ENCODE assay signal across 8 cellular contexts in the genomic region with DNA sequence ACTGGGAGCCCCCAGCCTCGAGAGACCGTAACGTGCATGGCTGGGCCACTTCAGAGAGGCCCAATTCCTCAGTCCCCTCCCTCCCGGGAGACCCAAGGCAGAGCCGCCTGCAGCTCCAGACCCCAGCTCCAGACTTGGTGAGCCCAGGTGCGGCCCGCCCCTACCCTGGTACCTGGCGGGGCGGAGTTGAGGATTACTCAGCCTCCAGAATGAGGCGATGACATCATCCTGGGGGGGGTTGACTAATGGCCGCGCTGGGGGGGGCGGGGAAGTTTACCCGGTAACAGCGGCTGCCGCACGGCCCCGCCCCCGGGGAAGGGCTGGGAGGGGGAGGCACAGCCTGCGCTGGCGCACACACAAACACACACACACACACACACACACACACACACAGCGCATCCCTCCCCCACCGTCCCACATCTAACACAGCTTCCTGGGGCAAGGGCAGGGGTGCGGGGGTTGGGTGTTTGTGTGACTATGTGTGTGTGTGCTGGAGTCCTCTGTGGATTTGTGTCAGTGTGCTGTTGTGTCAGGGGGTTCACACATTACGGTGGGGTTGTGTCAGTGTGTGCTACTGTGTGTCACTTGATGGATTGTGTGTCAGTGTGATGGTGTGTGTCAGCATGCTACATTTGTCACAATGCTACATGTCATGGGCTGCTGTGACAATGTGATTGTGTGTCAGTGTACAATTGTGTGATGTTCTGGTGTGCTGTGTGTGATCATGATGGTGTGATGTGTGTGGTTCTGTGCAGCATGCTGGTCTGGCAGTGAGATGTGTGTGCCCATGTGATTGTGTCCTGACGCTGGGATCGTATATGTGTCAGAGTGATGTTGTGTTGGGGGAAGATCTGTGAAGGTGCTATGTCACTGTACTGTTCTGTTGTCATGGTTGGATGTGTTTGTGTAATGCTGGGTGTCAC. TPM values are rescaled to one million over a fixed set of nuclear protein-coding genes. Genes with fewer than 3 reads are reported as not detected.
DNase-seq lines count a peak whose midpoint lies in the region; ATAC-seq, FAIRE-seq and TF ChIP-seq lines count a peak whose summit lies in the region.

No MANE protein-coding gene starts in this region.

- no peak; a peak in 1 of 4 replicates for TF ChIP-seq RAD21 in K562 (CRISPR knock-in tag; conservative IDR thresholded peaks at IDR 0.05 in 1 of 2, IDR thresholded peaks at IDR 0.05 in 1 of 2)

- peak; percentile 60 for ATAC-seq in K562
- no peak for ATAC-seq in HG03521 (IDR thresholded peaks at IDR 0.05; ENCODE audit: unreplicated experiment)
- no peak for ATAC-seq in GM21528 (IDR thresholded peaks at IDR 0.05; ENCODE audit: low FRiP score, unreplicated experiment)

- in situ Hi-C loops in K562 (cut with MboI) = loop anchor here (10.0 kb wide), 1 partner anchor 386 kb away; a partner anchor contains a TSS

- WGBS in K562 (ENCODE audit: insufficient coverage, low coverage, missing lambda C conversion rate) = 20% methylated on average over 14 of the region's 27 CpGs

- intact Hi-C loops in K562 (cut with micrococcal nuclease) = loop anchor here (5.0 to 10.0 kb wide), 3 partner anchors 89 to 376 kb away; a partner anchor contains a TSS
- intact Hi-C loops in kidney (cut with DNase I) = no loop called here

- no peaks in the 10 kb centered on the region; the same call in 2 of the 3 replicates for H3K79me2 ChIP-seq in K562 (ENCODE audit: control insufficient read depth, insufficient read depth, low read length)

- TF ChIP-seq CTCF in VCaP (conservative IDR thresholded peaks at IDR 0.05) (no peak), K562 (IDR thresholded peaks at IDR 0.05 in 2 of 3, conservative IDR thresholded peaks at IDR 0.05 in 1 of 3; ENCODE audit: insufficient read depth in 2 of 3, low read depth in 1 of 3, low read length in 3 of 3) (no peak), kidney (IDR thresholded peaks at IDR 0.05; ENCODE audit: borderline replicate concordance, extremely low read depth, insufficient read depth) (no peak)

- H3K27ac ChIP-seq in VCaP (peak overlapping the region; percentile 21; the same call in 1 of the 2 replicates), K562 (ENCODE audit: extremely low read depth, low read depth, low read length) (peak overlapping the region; percentile 74), kidney (ENCODE audit: low read depth in 2 of 2, low read length in 2 of 2) (no peak overlapping the region)

- peak overlapping the region; percentile 73 for H3K4me2 ChIP-seq in K562 (ENCODE audit: insufficient read depth, low read length)

- BruUV-seq in K562 (replicated peaks; lab: Mats Ljungman, UMichigan) = no TSS peak

- no peak for TF ChIP-seq EP300 in K562 (IDR thresholded peaks at IDR 0.05; ENCODE audit: low read length)

- H4K20me1 ChIP-seq in K562 (replicated peaks; ENCODE audit: control insufficient read depth, insufficient read depth, low read length) = no peaks in the 10 kb centered on the region

- no peak for TF ChIP-seq POLR2A in K562 (conservative IDR thresholded peaks at IDR 0.05)

- no peaks in the 10 kb centered on the region for H3K27me3 ChIP-seq in K562 (ENCODE audit: control insufficient read depth in 2 of 2, insufficient read depth in 2 of 2, low read length in 2 of 2)

- FAIRE-seq in K562 (lab: Jason Lieb, UNC) (peak; percentile 60), kidney (lab: Jason Lieb, UNC) (no peak)

- DNase-seq in DMS79 (lab: John Stamatoyannopoulos, UW) (peak; percentile 73), NCI-H1105 (lab: John Stamatoyannopoulos, UW) (peak; percentile 91), K562 (ENCODE audit: extremely low read depth in 1 of 4, low spot score in 3 of 4) (peak; percentile 91 to 95 (median 93)), kidney (peak; percentile 92)
- DNase-seq in stimulated activated CD4-positive, alpha-beta T cell treated with anti-CD3 and anti-CD28 coated beads, Interleukin-4, amount 100 ng/mL, for 48 hours (ENCODE audit: low read depth in 2 of 2) = peak; percentile 81 to 82

- no peak overlapping the region for H3K4me3 ChIP-seq in K562
- H3K4me3 ChIP-seq in kidney (ENCODE audit: low read length in 2 of 2) = no peak overlapping the region

- no peaks in the 10 kb centered on the region for H3K9me1 ChIP-seq in K562 (ENCODE audit: control insufficient read depth, insufficient read depth, low read length)

- POLR2A ChIA-PET in K562 (lab: Yijun Ruan, JAX) = interaction anchor here (2.0 kb wide), 1 partner anchor 15 kb away, joined by 8 read pairs; no protein-coding TSS in a partner anchor

- CTCF ChIA-PET in K562 (lab: Yijun Ruan, JAX; ENCODE audit: low intra/inter-chr PET ratio) = no interaction called here

- H2AFZ ChIP-seq in K562 (ENCODE audit: low read depth, low read length) = peak overlapping the region; percentile 52

- peaks cover 28 to 51% of the 10 kb centered on the region in 2 experiments; a peak in 4 of 5 replicates for H3K4me1 ChIP-seq in K562 (replicated peaks in 1 of 2; ENCODE audit: control insufficient read depth in 2 of 2, insufficient read depth in 2 of 2, low read length in 2 of 2)
- H3K4me1 ChIP-seq in kidney (ENCODE audit: control insufficient read depth in 1 of 2, insufficient read depth in 1 of 2, low read depth in 1 of 2, low read length in 2 of 2) = peaks cover 7 to 15% of the 10 kb centered on the region in 2 donors

- peak overlapping the region; percentile 65 to 85 for H3K9ac ChIP-seq in K562 (ENCODE audit: insufficient read depth in 1 of 2, low read depth in 2 of 2, low read length in 2 of 2)
- no peak overlapping the region for H3K9ac ChIP-seq in kidney (ENCODE audit: low read length in 2 of 2)

- H3K9me3 ChIP-seq in K562 (replicated peaks; ENCODE audit: control insufficient read depth, insufficient read depth, low read depth, low read length) = no peaks in the 10 kb centered on the region; the same call in 1 of the 2 replicates
- H3K9me3 ChIP-seq in kidney (ENCODE audit: control insufficient read depth in 1 of 2, low read length in 2 of 2) = no peaks in the 10 kb centered on the region

- H3K36me3 ChIP-seq in K562 (ENCODE audit: control insufficient read depth, insufficient read depth, low read length) = no peaks in the 10 kb centered on the region
- no peaks in the 10 kb centered on the region for H3K36me3 ChIP-seq in kidney (ENCODE audit: control insufficient read depth in 1 of 2, insufficient read depth in 2 of 2, low read length in 2 of 2)

RNA-seq across cellular contexts. Expression of a gene that starts 10.3 kb away (rescaled TPM):
- 13.0 and 34.2 TPM in 2 replicates for total RNA-seq in K562 (2011; cell fraction: chromatin; rRNA removed; ENCODE audit: low replicate concordance)
- 21.8 and 26.8 TPM in 2 replicates for total RNA-seq in K562 (2011; cell fraction: nucleolus; rRNA removed)
- 20.2 and 20.6 TPM in 2 replicates for total RNA-seq in K562 (2011; cell fraction: nucleoplasm; rRNA removed)
- total RNA-seq in K562 (2014; rRNA removed) (25.2 and 26.9 TPM in 2 replicates), K562 (2014; rRNA removed; fragmentation: Illumina TruSeq; extraction: Trizol) (3.5 and 4.1 TPM in 2 replicates), K562 (2015; rRNA removed; fragmentation: Illumina TruSeq; extraction: Trizol) (5.3 and 5.4 TPM in 2 replicates), K562 (2021) (20.3 and 30.7 TPM in 2 replicates), kidney (14.2 TPM)
- polyA plus RNA-seq in K562 (2011; rRNA removed) (4.8 and 4.9 TPM in 2 replicates), K562 (2014; fragmentation: Illumina TruSeq; extraction: Trizol) (2.0 and 11.7 TPM in 2 replicates), K562 (2014; fragmentation: Nextera tagmentation; extraction: Ambion mirVana) (under 1 TPM; 0.15 to 0.32 TPM), K562 (2014; rRNA removed) (21.6 and 22.5 TPM in 2 replicates), kidney (ENCODE audit: insufficient read depth, low read depth, low replicate concordance) (3.2 TPM)
- 5.7 and 20.0 TPM in 2 replicates for polyA plus RNA-seq in K562 (2011; cell fraction: cytosol; rRNA removed)
- polyA plus RNA-seq in K562 (2011; cell fraction: nucleus; rRNA removed) = 8.9 and 16.4 TPM in 2 replicates
- polyA plus RNA-seq in K562 (2012) = 8.9 and 29.3 TPM in 2 replicates
- polyA minus RNA-seq in K562 (2011; rRNA and poly(A)+ RNA removed) = 1.6 and 2.1 TPM in 2 replicates
- polyA minus RNA-seq in K562 (2011; cell fraction: cytosol; rRNA and poly(A)+ RNA removed) = 6.3 and 11.0 TPM in 2 replicates
- 4.8 and 6.2 TPM in 2 replicates for polyA minus RNA-seq in K562 (2011; cell fraction: nucleus; rRNA and poly(A)+ RNA removed)

RNA-seq across cellular contexts. Expression of a gene that starts 15.1 kb away (rescaled TPM):
- 54.9 and 69.2 TPM in 2 replicates for total RNA-seq in K562 (2011; cell fraction: chromatin; rRNA removed; ENCODE audit: low replicate concordance)
- total RNA-seq in K562 (2011; cell fraction: nucleolus; rRNA removed) = 24.3 and 34.5 TPM in 2 replicates
- 42.7 and 46.5 TPM in 2 replicates for total RNA-seq in K562 (2011; cell fraction: nucleoplasm; rRNA removed)
- total RNA-seq in K562 (2014; rRNA removed) = 21.1 and 22.7 TPM in 2 replicates
- total RNA-seq in K562 (2014; rRNA removed; fragmentation: Illumina TruSeq; extraction: Trizol) = 5.5 and 6.5 TPM in 2 replicates
- 8.4 and 9.6 TPM in 2 replicates for total RNA-seq in K562 (2015; rRNA removed; fragmentation: Illumina TruSeq; extraction: Trizol)
- total RNA-seq in K562 (2021) = 29.3 and 38.6 TPM in 2 replicates
- polyA plus RNA-seq in K562 (2011; rRNA removed) = 4.8 and 5.3 TPM in 2 replicates
- 4.1 and 6.6 TPM in 2 replicates for polyA plus RNA-seq in K562 (2011; cell fraction: cytosol; rRNA removed)
- 12.1 and 15.2 TPM in 2 replicates for polyA plus RNA-seq in K562 (2011; cell fraction: nucleus; rRNA removed)
- 28.4 and 28.6 TPM in 2 replicates for polyA plus RNA-seq in K562 (2012)
- 19.5 and 21.6 TPM in 2 replicates for polyA plus RNA-seq in K562 (2014; fragmentation: Illumina TruSeq; extraction: Trizol)
- under 1 TPM; 0.23 to 0.57 TPM for polyA plus RNA-seq in K562 (2014; fragmentation: Nextera tagmentation; extraction: Ambion mirVana)
- polyA plus RNA-seq in K562 (2014; rRNA removed) = 27.9 and 31.8 TPM in 2 replicates
- 4.5 and 7.2 TPM in 2 replicates for polyA minus RNA-seq in K562 (2011; rRNA and poly(A)+ RNA removed)
- polyA minus RNA-seq in K562 (2011; cell fraction: cytosol; rRNA and poly(A)+ RNA removed) = 3.7 and 6.4 TPM in 2 replicates
- polyA minus RNA-seq in K562 (2011; cell fraction: nucleus; rRNA and poly(A)+ RNA removed) = 4.8 and 7.9 TPM in 2 replicates
- 49.0 TPM for total RNA-seq in kidney
- 14.0 TPM for polyA plus RNA-seq in kidney (ENCODE audit: insufficient read depth, low read depth, low replicate concordance)

RNA-seq across cellular contexts. Expression of a gene that starts 33.4 kb away (rescaled TPM):
- 3.9 and 14.1 TPM in 2 replicates for total RNA-seq in K562 (2011; cell fraction: chromatin; rRNA removed; ENCODE audit: low replicate concordance)
- total RNA-seq in K562 (2011; cell fraction: nucleolus; rRNA removed) = 15.3 and 23.8 TPM in 2 replicates
- total RNA-seq in K562 (2011; cell fraction: nucleoplasm; rRNA removed) = 10.9 and 11.0 TPM in 2 replicates
- 11.3 and 15.0 TPM in 2 replicates for total RNA-seq in K562 (2014; rRNA removed)
- total RNA-seq in K562 (2014; rRNA removed; fragmentation: Illumina TruSeq; extraction: Trizol) = 0.95 and 1.2 TPM in 2 replicates
- total RNA-seq in K562 (2015; rRNA removed; fragmentation: Illumina TruSeq; extraction: Trizol) = 2.1 and 2.3 TPM in 2 replicates
- 26.6 and 30.9 TPM in 2 replicates for total RNA-seq in K562 (2021)
- polyA plus RNA-seq in K562 (2011; rRNA removed) = 3.1 and 7.8 TPM in 2 replicates
- polyA plus RNA-seq in K562 (2011; cell fraction: cytosol; rRNA removed) = 7.5 and 28.4 TPM in 2 replicates
- polyA plus RNA-seq in K562 (2011; cell fraction: nucleus; rRNA removed) = 10.8 and 17.8 TPM in 2 replicates
- polyA plus RNA-seq in K562 (2012) = 13.9 and 22.8 TPM in 2 replicates
- 4.6 and 8.8 TPM in 2 replicates for polyA plus RNA-seq in K562 (2014; fragmentation: Illumina TruSeq; extraction: Trizol)
- under 1 TPM; 0.71 to 0.87 TPM for polyA plus RNA-seq in K562 (2014; fragmentation: Nextera tagmentation; extraction: Ambion mirVana)
- 21.8 and 27.1 TPM in 2 replicates for polyA plus RNA-seq in K562 (2014; rRNA removed)
- polyA minus RNA-seq in K562 (2011; rRNA and poly(A)+ RNA removed) = 0.28 and 0.45 TPM in 2 replicates
- polyA minus RNA-seq in K562 (2011; cell fraction: cytosol; rRNA and poly(A)+ RNA removed) = 6.3 and 7.8 TPM in 2 replicates
- polyA minus RNA-seq in K562 (2011; cell fraction: nucleus; rRNA and poly(A)+ RNA removed) = 3.9 and 5.7 TPM in 2 replicates
- total RNA-seq in kidney = 28.4 TPM
- polyA plus RNA-seq in kidney (ENCODE audit: insufficient read depth, low read depth, low replicate concordance) = 17.0 TPM

Comparison
In these comparisons a context has a peak if more than half of its experiments do, and no peak if none do; other contexts are left out.
1. H3K27ac ChIP-seq: peak in VCaP (single experiment) and K562 (single experiment); none in kidney (0 of 2).
2. H3K9ac ChIP-seq: peak in K562 (2 of 2); none in kidney (0 of 2).
3. Peak in every context shown above with its lines, with median percentiles within 50 percentile points of each other: DNase-seq.